ENCODE assay signal across 9 cellular contexts in genomic region chr10:49300140-49300974, GRCh38. TPM values are rescaled to one million over a fixed set of nuclear protein-coding genes. Genes with fewer than 3 reads are reported as not detected.
DNase-seq lines count a peak whose midpoint lies in the region; ATAC-seq and TF ChIP-seq lines count a peak whose summit lies in the region.
"Had no signal": no experiment of that assay in that cellular context is flagged by ENCODE, and none has a peak within 500 bp of the region (broad histone marks: within the 10 kb centered on the region; RNA-seq: fewer than 3 reads in every experiment).

No MANE protein-coding gene starts in this region.

- CTCF ChIA-PET in CD8-positive, alpha-beta memory T cell (lab: Charles Lee), result no interaction called here

- H3K27me3 ChIP-seq in CD8-positive, alpha-beta memory T cell (ENCODE audit: insufficient read depth, low read length, poor library complexity, severe bottlenecking), result no peaks in the 10 kb centered on the region

- TF ChIP-seq CTCF in fibroblast of villous mesenchyme (IDR thresholded peaks at IDR 0.05; ENCODE audit: insufficient read depth, low read depth, low read length), result no peak

- H3K27ac Mint-ChIP-seq in CD8-positive, alpha-beta memory T cell, result no peak overlapping the region

- POLR2A ChIA-PET in CD8-positive, alpha-beta memory T cell (lab: Charles Lee), result no interaction called here

- DNase-seq in CD8-positive, alpha-beta memory T cell, result no peak
- DNase-seq in fibroblast of villous mesenchyme (ENCODE audit: low read depth) (peak; percentile 32), hepatic stellate cell (ENCODE audit: low spot score) (no peak), nucleus accumbens (lab: John Stamatoyannopoulos, UW) (no peak)
- no peak for DNase-seq in activated naive CD4-positive, alpha-beta T cell treated with anti-CD3 and anti-CD28 coated beads, Interleukin-2, amount 50 U/mL, for 16 hours

- H3K36me3 ChIP-seq in CD8-positive, alpha-beta memory T cell (ENCODE audit: insufficient read depth, low read length), result no peaks in the 10 kb centered on the region

- peaks cover 3 to 5% of the 10 kb centered on the region in 2 donors for H3K27me3 Mint-ChIP-seq in CD8-positive, alpha-beta memory T cell

- H3K4me1 Mint-ChIP-seq in CD8-positive, alpha-beta memory T cell, result peaks cover 0 to 2% (median 0%) of the 10 kb centered on the region in 3 donors

- H3K9me3 Mint-ChIP-seq in CD8-positive, alpha-beta memory T cell, result no peaks in the 10 kb centered on the region

- peak overlapping the region; percentile 85 for H3K27ac ChIP-seq in CD8-positive, alpha-beta memory T cell (ENCODE audit: low read depth, low read length)

- peak; percentile 56 for ATAC-seq in GM21423 (IDR thresholded peaks at IDR 0.05; ENCODE audit: unreplicated experiment)
- peak; percentile 52 for ATAC-seq in HG03457 (IDR thresholded peaks at IDR 0.05; ENCODE audit: unreplicated experiment)
- ATAC-seq in HG02852 (IDR thresholded peaks at IDR 0.05; ENCODE audit: unreplicated experiment), result no peak

- H3K4me3 Mint-ChIP-seq in CD8-positive, alpha-beta memory T cell, result no peak overlapping the region

- H3K36me3 Mint-ChIP-seq in CD8-positive, alpha-beta memory T cell, result no peaks in the 10 kb centered on the region

- H3K4me1 ChIP-seq in CD8-positive, alpha-beta memory T cell (ENCODE audit: insufficient read depth, low read length), result no peaks in the 10 kb centered on the region

- no peaks in the 10 kb centered on the region for H3K9me3 ChIP-seq in CD8-positive, alpha-beta memory T cell (ENCODE audit: low read length)
- H3K9me3 ChIP-seq: mucosa of descending colon had no signal

- H3K4me3 ChIP-seq in CD8-positive, alpha-beta memory T cell (ENCODE audit: low read length), result no peak overlapping the region
- no peak overlapping the region for H3K4me3 ChIP-seq in fibroblast of villous mesenchyme (ENCODE audit: low read depth, low read length)
- H3K4me3 ChIP-seq: mucosa of descending colon had no signal

RNA-seq across cellular contexts. Expression of gene C10orf71, which starts 1.4 kb away (rescaled TPM):
- not detected for total RNA-seq in CD8-positive, alpha-beta memory T cell
- polyA plus RNA-seq in CD8-positive, alpha-beta memory T cell, result not detected
- not detected in 2 replicates for total RNA-seq in fibroblast of villous mesenchyme
